In the genomic region with DNA sequence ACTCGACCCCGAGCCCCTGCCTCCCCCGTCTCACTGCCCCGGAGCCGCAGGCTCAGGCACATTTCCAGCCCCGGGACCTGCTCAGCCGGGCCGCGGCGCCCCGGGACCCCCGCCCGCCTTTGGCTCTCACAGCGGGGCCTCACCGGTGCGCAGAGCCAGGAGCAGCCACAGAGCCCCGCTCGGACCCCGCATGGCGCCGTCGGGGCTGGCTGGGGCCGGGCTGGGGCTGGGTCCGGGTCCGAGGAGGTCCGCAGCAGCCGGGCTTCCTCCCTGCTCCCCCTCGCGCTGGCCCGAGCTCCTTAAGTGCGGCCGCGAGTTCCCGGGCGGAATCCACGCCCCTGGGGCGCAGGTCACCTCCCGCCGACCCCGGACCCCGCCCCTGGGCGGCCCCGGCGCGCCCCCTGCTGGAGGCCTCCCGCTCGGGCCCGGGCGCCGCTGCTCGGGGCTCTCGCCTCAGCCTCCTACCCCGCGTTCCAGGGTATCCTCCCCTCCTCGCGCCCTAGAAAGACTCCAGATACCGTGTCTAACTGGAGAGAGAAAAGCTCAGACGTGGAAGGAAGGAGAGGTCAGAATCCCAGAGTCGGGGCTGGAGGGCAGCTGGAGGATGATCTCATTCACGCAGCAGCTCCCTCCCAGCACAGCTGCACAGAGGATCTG, we compare ENCODE assay signal across 8 cellular contexts. TPM values are rescaled to one million over a fixed set of nuclear protein-coding genes. Genes with fewer than 3 reads are reported as not detected.
DNase-seq lines count a peak whose midpoint lies in the region; ATAC-seq and TF ChIP-seq lines count a peak whose summit lies in the region.

A gene (minus strand): TSS at position 307 of the 657 bp plus-strand sequence. CDS start 115 bp downstream, at position 192.

- H3K27me3 Mint-ChIP-seq in nephron (ENCODE audit: low read depth) = peaks cover 53% of the 10 kb centered on the region

- no peak within 1 kb of the TSS for H3K27ac Mint-ChIP-seq in nephron

- peaks cover 13 to 38% (median 15%) of the 10 kb centered on the region in 3 donors for H3K4me1 ChIP-seq in esophagus squamous epithelium

- TF ChIP-seq CTCF in esophagus squamous epithelium (IDR thresholded peaks at IDR 0.05) (peak; percentile 70 to 91 (median 84)), nephron (IDR thresholded peaks at IDR 0.05; ENCODE audit: unreplicated experiment in 3 of 3) (peak; percentile 68 to 89 (median 71))

- no peaks in the 10 kb centered on the region for H3K4me1 Mint-ChIP-seq in nephron

- H3K27me3 ChIP-seq in esophagus squamous epithelium = peaks cover 0 to 16% (median 0%) of the 10 kb centered on the region in 4 donors

- 17% methylated on average over 1 of the region's 60 CpGs; no CpG with 5 or more reads in 1 of the 2 donors for WGBS in esophagus squamous epithelium, 2 donors

- no peak for TF ChIP-seq POLR2A in esophagus squamous epithelium (IDR thresholded peaks at IDR 0.05)

- DNase-seq in AG08395 (ENCODE audit: low spot score) (peak; percentile 85), NOMO-1 (lab: John Stamatoyannopoulos, UW; ENCODE audit: unreplicated experiment in 2 of 2) (peak; percentile 73 to 83), esophagus squamous epithelium (lab: John Stamatoyannopoulos, UW) (no peak), stromal cell of bone marrow (ENCODE audit: low read depth) (peak; percentile 19)
- peak; percentile 94 for DNase-seq in activated CD8-positive, alpha-beta memory T cell treated with anti-CD3 and anti-CD28 coated beads, Interleukin-2, amount 50 U/mL, for 48 hours

- H3K9me3 Mint-ChIP-seq in nephron = no peaks in the 10 kb centered on the region

- no peaks in the 10 kb centered on the region for H3K36me3 Mint-ChIP-seq in nephron (ENCODE audit: low read depth)

- ATAC-seq in GM18867 (IDR thresholded peaks at IDR 0.05; ENCODE audit: unreplicated experiment) (peak; percentile 79), HG03135 (IDR thresholded peaks at IDR 0.05; ENCODE audit: unreplicated experiment) (peak; percentile 68)

- H3K4me3 ChIP-seq in esophagus squamous epithelium = peak within 1 kb of the TSS; percentile 32 to 68 (median 50)

- no peaks in the 10 kb centered on the region for H3K9me3 ChIP-seq in esophagus squamous epithelium

- intact Hi-C loops in esophagus squamous epithelium (cut with DNase I) = no loop called here

- peak within 1 kb of the TSS; percentile 3 to 66 (median 36) for H3K27ac ChIP-seq in esophagus squamous epithelium

- H3K36me3 ChIP-seq in esophagus squamous epithelium = no peaks in the 10 kb centered on the region

- H3K4me3 Mint-ChIP-seq in nephron = peak within 1 kb of the TSS; percentile 53 to 55 (median 55)

RNA-seq across cellular contexts. Expression of the gene that starts here (rescaled TPM):
- 1 to 10 TPM; 3.2 to 5.9 (median 3.9) TPM for total RNA-seq in esophagus squamous epithelium
